8 cellular contexts compared by ENCODE assay signal in genomic region chr1:31617917-31618746, GRCh38. TPM values are rescaled to one million over a fixed set of nuclear protein-coding genes. Genes with fewer than 3 reads are reported as not detected.
A peak's percentile ranks its signal among the peaks of the same experiment; 100 is the strongest.
DNase-seq lines count a peak whose midpoint lies in the region; ATAC-seq and TF ChIP-seq lines count a peak whose summit lies in the region.

No MANE protein-coding gene starts in this region.

- no peak overlapping the region for H3K27ac Mint-ChIP-seq in activated T-cell treated with anti-CD3 and anti-CD28 coated beads, Interleukin-2, amount 50 U/mL, for 72 hours

- peaks cover 0 to 24% (median 7%) of the 10 kb centered on the region in 3 donors for H3K27me3 ChIP-seq in psoas muscle (ENCODE audit: insufficient read depth in 3 of 3, low read length in 2 of 3)

- no peaks in the 10 kb centered on the region for H3K36me3 ChIP-seq in psoas muscle (ENCODE audit: insufficient read depth in 1 of 2, low read depth in 1 of 2)

- no peak overlapping the region for H3K27ac ChIP-seq in psoas muscle

- WGBS in psoas muscle, 3 donors, result 10 to 14% (median 11%) methylated on average over 45 to 55 of the region's 56 CpGs

- no peaks in the 10 kb centered on the region for H3K9me3 ChIP-seq in psoas muscle

- peak; percentile 72 to 74 for ATAC-seq in activated T-cell treated with anti-CD3 and anti-CD28 coated beads, Interleukin-2, amount 50 U/mL, for 72 hours (replicated peaks in 1 of 2)
- ATAC-seq in psoas muscle (peak; percentile 32 to 77 (median 60)), GM21390 (IDR thresholded peaks at IDR 0.05; ENCODE audit: unreplicated experiment) (no peak)

- H3K36me3 Mint-ChIP-seq in activated T-cell treated with anti-CD3 and anti-CD28 coated beads, Interleukin-2, amount 50 U/mL, for 72 hours (ENCODE audit: insufficient read depth in 2 of 2), result no peaks in the 10 kb centered on the region

- in situ Hi-C loops in GM13977 (cut with MboI; ENCODE audit: low pct_unique_long_range_greater_than_20kb, low sequenced_read_pairs, unreplicated experiment), result loop anchor here (10.0 kb wide), 1 partner anchor 53 kb away; no protein-coding TSS in a partner anchor

- H3K4me3 ChIP-seq in psoas muscle, result peak overlapping the region; percentile 71

- TF ChIP-seq CTCF in GM13977 (IDR thresholded peaks at IDR 0.05; ENCODE audit: extremely low read depth, insufficient read depth, missing control alignments), result peak; percentile 86
- TF ChIP-seq CTCF in psoas muscle (IDR thresholded peaks at IDR 0.05), result peak; percentile 67

- peaks cover 3% of the 10 kb centered on the region for H3K4me1 Mint-ChIP-seq in activated T-cell treated with anti-CD3 and anti-CD28 coated beads, Interleukin-2, amount 50 U/mL, for 72 hours (ENCODE audit: low read depth)

- H3K4me1 ChIP-seq in psoas muscle, result no peaks in the 10 kb centered on the region

- H3K4me3 Mint-ChIP-seq in activated T-cell treated with anti-CD3 and anti-CD28 coated beads, Interleukin-2, amount 50 U/mL, for 72 hours, result peak overlapping the region in 1 of 2 donors; percentile 48

- peaks cover 40% of the 10 kb centered on the region for H3K27me3 Mint-ChIP-seq in activated T-cell treated with anti-CD3 and anti-CD28 coated beads, Interleukin-2, amount 50 U/mL, for 72 hours (ENCODE audit: low read depth)

- intact Hi-C loops in psoas muscle (cut with DNase I), result no loop called here

- H3K9me3 Mint-ChIP-seq in activated T-cell treated with anti-CD3 and anti-CD28 coated beads, Interleukin-2, amount 50 U/mL, for 72 hours, result no peaks in the 10 kb centered on the region

- DNase-seq in AG08396 (ENCODE audit: low spot score) (peak; percentile 80), GM13977 (ENCODE audit: low spot score) (peak; percentile 83), NCI-H774 (lab: John Stamatoyannopoulos, UW) (peak; percentile 55), glomerular visceral epithelial cell (ENCODE audit: extremely low spot score) (peak; percentile 47), psoas muscle (peak; percentile 43 to 66), anterior cingulate cortex (lab: John Stamatoyannopoulos, UW) (no peak)
- DNase-seq in activated T-cell treated with anti-CD3 and anti-CD28 coated beads, Interleukin-2, amount 50 U/mL, for 72 hours, result peak; percentile 50 to 55

RNA-seq across cellular contexts. Expression of gene HCRTR1, which starts 0.6 kb away (rescaled TPM):
- total RNA-seq in activated T-cell treated with anti-CD3 and anti-CD28 coated beads, Interleukin-2, amount 50 U/mL, for 72 hours, result not detected
- total RNA-seq in psoas muscle, result 1 to 10 TPM in 1 of 4 donors, under 1 TPM in 2, not detected in 1; 0.18 to 1.2 (median 0.42) TPM
- under 1 TPM; 0.12 to 0.51 (median 0.27) TPM for polyA plus RNA-seq in psoas muscle

RNA-seq across cellular contexts. Expression of gene PEF1, which starts 26.5 kb away (rescaled TPM):
- 10 to 100 TPM; 55.1 to 63.1 TPM for total RNA-seq in activated T-cell treated with anti-CD3 and anti-CD28 coated beads, Interleukin-2, amount 50 U/mL, for 72 hours
- 10 to 100 TPM; 22.1 to 43.1 (median 29.7) TPM for total RNA-seq in psoas muscle
- 10 to 100 TPM; 29.5 to 57.4 (median 30.7) TPM for polyA plus RNA-seq in psoas muscle

RNA-seq across cellular contexts. Expression of gene TINAGL1, which starts 41.8 kb away (rescaled TPM):
- total RNA-seq in activated T-cell treated with anti-CD3 and anti-CD28 coated beads, Interleukin-2, amount 50 U/mL, for 72 hours, result not detected
- total RNA-seq in psoas muscle, result 10 to 100 TPM; 28.5 to 59.6 (median 47.3) TPM
- 10 to 100 TPM; 46.7 to 59.3 (median 57.4) TPM for polyA plus RNA-seq in psoas muscle

Comparison
In these comparisons a context has a peak if more than half of its experiments do, and no peak if none do; other contexts are left out.
1. DNase-seq: peak in AG08396 (single experiment), GM13977 (single experiment), NCI-H774 (single experiment), activated T-cell treated with anti-CD3 and anti-CD28 coated beads, Interleukin-2, amount 50 U/mL, for 72 hours (2 of 2), glomerular visceral epithelial cell (single experiment) and psoas muscle (2 of 2); none in anterior cingulate cortex (0 of 58).
2. RNA of gene TINAGL1, which starts 41.8 kb away (total RNA-seq): 28.5 to 59.6 TPM in psoas muscle; not detected in activated T-cell treated with anti-CD3 and anti-CD28 coated beads, Interleukin-2, amount 50 U/mL, for 72 hours; every median in the first group is over 10 times any median in the second.